In genomic region chr5:134177197-134178171, GRCh38 we compare ENCODE assay signal across 8 cellular contexts. TPM values are rescaled to one million over a fixed set of nuclear protein-coding genes. Genes with fewer than 3 reads are reported as not detected.
DNase-seq lines count a peak whose midpoint lies in the region; ATAC-seq, FAIRE-seq and TF ChIP-seq lines count a peak whose summit lies in the region.

No MANE protein-coding gene starts in this region.

- TSS peak; percentile 90 for BruUV-seq in PC-9 (replicated peaks; lab: Mats Ljungman, UMichigan)

- H3K4me3 ChIP-seq in HUES48 (ENCODE audit: low read depth, low read length) (peak overlapping the region; percentile 100), PC-9 (peak overlapping the region; percentile 93), kidney epithelial cell (ENCODE audit: low read depth, low read length) (peak overlapping the region; percentile 91)

- ATAC-seq in stimulated activated effector memory CD8-positive, alpha-beta T cell treated with anti-CD3 and anti-CD28 coated beads, Interleukin-12 subunit alpha, Interleukin-12 subunit beta, amount 100 ng/mL, for 72 hours = peak; percentile 61
- no peak for ATAC-seq in GM19324 (IDR thresholded peaks at IDR 0.05; ENCODE audit: low FRiP score, unreplicated experiment)

- peak overlapping the region; percentile 98 for H3K9ac ChIP-seq in HUES48 (ENCODE audit: low read depth, low read length)

- peak overlapping the region; percentile 99 for H3K27ac ChIP-seq in HUES48 (ENCODE audit: low read depth, low read length)
- peak overlapping the region; percentile 93 for H3K27ac ChIP-seq in PC-9
- H3K27ac ChIP-seq in caudate nucleus (ENCODE audit: low read depth, low read length) = peak overlapping the region; percentile 95

- POLR2A ChIA-PET in PC-9 (lab: Charles Lee; ENCODE audit: unreplicated experiment) = interaction anchor here (0.5 to 0.7 kb wide), 6 partner anchors 29 to 580 kb away, joined by 3 to 9 read pairs (median 6); partner anchors contain the start of gene PPP2CA

- H3K9me3 ChIP-seq in HUES48 (ENCODE audit: control insufficient read depth, insufficient read depth, low read length) (no peaks in the 10 kb centered on the region), PC-9 (ENCODE audit: insufficient read depth, low read depth) (no peaks in the 10 kb centered on the region)

- no peak for TF ChIP-seq CTCF in PC-9 (conservative IDR thresholded peaks at IDR 0.05)
- no peak for TF ChIP-seq CTCF in kidney epithelial cell (IDR thresholded peaks at IDR 0.05; ENCODE audit: insufficient read depth, low read length, poor library complexity, severe bottlenecking)

- H3K79me2 ChIP-seq in PC-9 (ENCODE audit: low read depth) = peaks cover 43% of the 10 kb centered on the region

- H2AFZ ChIP-seq in PC-9 = peak overlapping the region; percentile 79

- no peaks in the 10 kb centered on the region for H3K9me3 Mint-ChIP-seq in stimulated activated effector memory CD8-positive, alpha-beta T cell treated with anti-CD3 and anti-CD28 coated beads, Interleukin-12 subunit alpha, Interleukin-12 subunit beta, amount 100 ng/mL, for 72 hours

- peak overlapping the region; percentile 98 for H3K27ac Mint-ChIP-seq in stimulated activated effector memory CD8-positive, alpha-beta T cell treated with anti-CD3 and anti-CD28 coated beads, Interleukin-12 subunit alpha, Interleukin-12 subunit beta, amount 100 ng/mL, for 72 hours

- DNase-seq in AML-193 (lab: John Stamatoyannopoulos, UW) (peak; percentile 62 to 77), GM12892 (ENCODE audit: insufficient read length) (no peak), PC-9 (peak; percentile 57 to 60), caudate nucleus (lab: John Stamatoyannopoulos, UW) (peak in 40 of 61 donors; percentile 5 to 91 (median 74)), kidney epithelial cell (ENCODE audit: low read depth) (no peak)
- no peak for DNase-seq in stimulated activated effector memory CD8-positive, alpha-beta T cell treated with anti-CD3 and anti-CD28 coated beads, Interleukin-12 subunit alpha, Interleukin-12 subunit beta, amount 100 ng/mL, for 72 hours (ENCODE audit: low spot score in 2 of 2)

- no peaks in the 10 kb centered on the region for H3K27me3 ChIP-seq in HUES48 (ENCODE audit: control insufficient read depth, insufficient read depth, low read length)
- H3K27me3 ChIP-seq in PC-9 (ENCODE audit: insufficient read depth, low read depth) = no peaks in the 10 kb centered on the region
- H3K27me3 ChIP-seq in kidney epithelial cell (ENCODE audit: control insufficient read depth, insufficient read depth, low read length) = no peaks in the 10 kb centered on the region

- intact Hi-C loops in PC-9 (cut with micrococcal nuclease; ENCODE audit: unreplicated experiment) = loop anchor here (1.0 to 5.0 kb wide), 5 partner anchors 50 to 560 kb away; partner anchors contain the start of genes CAMLG, PPP2CA and UBE2B

- H3K4me1 Mint-ChIP-seq in stimulated activated effector memory CD8-positive, alpha-beta T cell treated with anti-CD3 and anti-CD28 coated beads, Interleukin-12 subunit alpha, Interleukin-12 subunit beta, amount 100 ng/mL, for 72 hours = peaks cover 19% of the 10 kb centered on the region

- FAIRE-seq in GM12892 (lab: Jason Lieb, UNC) = peak; percentile 33

- no peaks in the 10 kb centered on the region for H3K9me2 ChIP-seq in PC-9 (ENCODE audit: insufficient read depth)

- CTCF ChIA-PET in PC-9 (lab: Charles Lee) = no interaction called here

- H3F3A ChIP-seq in PC-9 (ENCODE audit: insufficient read depth, low read depth) = peaks cover 35% of the 10 kb centered on the region

- H3K36me3 ChIP-seq in HUES48 (ENCODE audit: control insufficient read depth, insufficient read depth, low read length) = peaks cover 10% of the 10 kb centered on the region
- peaks cover 7% of the 10 kb centered on the region; the same call in 1 of the 2 replicates for H3K36me3 ChIP-seq in PC-9 (ENCODE audit: low read depth)
- H3K36me3 ChIP-seq in kidney epithelial cell (ENCODE audit: control insufficient read depth, insufficient read depth, low read length) = peaks cover 1% of the 10 kb centered on the region

- H3K4me1 ChIP-seq in HUES48 (ENCODE audit: control insufficient read depth, insufficient read depth, low read length) (peaks cover 15% of the 10 kb centered on the region), PC-9 (replicated peaks; ENCODE audit: insufficient read depth) (peaks cover 23% of the 10 kb centered on the region)

- no peak for TF ChIP-seq POLR2A in GM12892 (IDR thresholded peaks at IDR 0.05; ENCODE audit: low read depth, low read length)

- H3K4me2 ChIP-seq in PC-9 = peak overlapping the region; percentile 92

- H3K4me3 Mint-ChIP-seq in stimulated activated effector memory CD8-positive, alpha-beta T cell treated with anti-CD3 and anti-CD28 coated beads, Interleukin-12 subunit alpha, Interleukin-12 subunit beta, amount 100 ng/mL, for 72 hours = peak overlapping the region; percentile 90

- H3K36me3 Mint-ChIP-seq in stimulated activated effector memory CD8-positive, alpha-beta T cell treated with anti-CD3 and anti-CD28 coated beads, Interleukin-12 subunit alpha, Interleukin-12 subunit beta, amount 100 ng/mL, for 72 hours = peaks cover 47% of the 10 kb centered on the region

- H4K20me1 ChIP-seq in PC-9 (ENCODE audit: insufficient read depth) = peaks cover 36% of the 10 kb centered on the region

RNA-seq across cellular contexts. Expression of gene SKP1, which starts 0.7 kb away (rescaled TPM):
- 557 TPM for polyA plus RNA-seq in GM12892 (2012; ENCODE audit: missing spikeins)
- total RNA-seq in PC-9 (2021) (335 and 409 TPM in 2 replicates), kidney epithelial cell (222 and 233 TPM in 2 replicates)

RNA-seq across cellular contexts. Expression of gene PPP2CA, which starts 48.4 kb away (rescaled TPM):
- polyA plus RNA-seq in GM12892 (2012; ENCODE audit: missing spikeins) = 93.8 TPM
- 146 and 149 TPM in 2 replicates for total RNA-seq in PC-9 (2021)
- 232 and 249 TPM in 2 replicates for total RNA-seq in kidney epithelial cell

Comparison
In these comparisons a context has a peak if more than half of its experiments do, and no peak if none do; other contexts are left out.
1. DNase-seq: peak in AML-193 (2 of 2), PC-9 (2 of 2) and caudate nucleus (40 of 61); none in GM12892 (single experiment), kidney epithelial cell (single experiment) and stimulated activated effector memory CD8-positive, alpha-beta T cell treated with anti-CD3 and anti-CD28 coated beads, Interleukin-12 subunit alpha, Interleukin-12 subunit beta, amount 100 ng/mL, for 72 hours (0 of 2).
2. Peak in every context shown above with its lines, with median percentiles within 50 percentile points of each other: H3K27ac ChIP-seq and H3K4me3 ChIP-seq.